Comparison of ENCODE assay signal across 1 cellular context in genomic region chr2:74198461-74199274, GRCh38.
A peak's percentile ranks its signal among the peaks of the same experiment; 100 is the strongest.
TF ChIP-seq lines count a peak whose summit lies in the region.

Gene MTHFD2, plus strand, starts transcription at chr2:74198615. Its CDS starts 27 bp downstream, at chr2:74198642.

TF ChIP-seq in K562, 482 proteins besides CTCF, POLR2A, EP300 and RAD21 (continued from another document and continues in another):
- TF ChIP-seq MGA (IDR thresholded peaks at IDR 0.05) = peak; percentile 99
- TF ChIP-seq ARID3B (CRISPR knock-in tag; IDR thresholded peaks at IDR 0.05; ENCODE audit: borderline replicate concordance) = 0 out of 2 replicates have a peak, but pooled peaks have one; percentile 12
- no peak for TF ChIP-seq THRA (IDR thresholded peaks at IDR 0.05)
- TF ChIP-seq RBM14 (IDR thresholded peaks at IDR 0.05; ENCODE audit: borderline replicate concordance, insufficient read depth, low read depth, low read length) = peak; percentile 98; the same call in 1 of the 2 replicates
- no peak for TF ChIP-seq ZC3H8 (IDR thresholded peaks at IDR 0.05)
- peak; percentile 48; the same call in 1 of the 2 replicates for TF ChIP-seq ZBTB26 (CRISPR knock-in tag; IDR thresholded peaks at IDR 0.05)
- peak; percentile 77 for TF ChIP-seq ATF7 (IDR thresholded peaks at IDR 0.05)
- TF ChIP-seq TFAP4 (CRISPR knock-in tag; IDR thresholded peaks at IDR 0.05; ENCODE audit: borderline replicate concordance) = peak; percentile 91
- no peak for TF ChIP-seq ARID2 (IDR thresholded peaks at IDR 0.05)
- TF ChIP-seq PRDM10 (IDR thresholded peaks at IDR 0.05; ENCODE audit: partially characterized antibody) = no peak
- peak; percentile 94 for TF ChIP-seq TGIF2 (CRISPR knock-in tag; IDR thresholded peaks at IDR 0.05)
- TF ChIP-seq ETV6 (IDR thresholded peaks at IDR 0.05; ENCODE audit: borderline replicate concordance in 1 of 2, low read depth in 2 of 2, low read length in 1 of 2) = no peak
- TF ChIP-seq ETV6 (CRISPR knock-in tag; IDR thresholded peaks at IDR 0.05; ENCODE audit: borderline replicate concordance) = peak; percentile 6; the same call in 1 of the 2 replicates
- TF ChIP-seq RREB1 (CRISPR knock-in tag; IDR thresholded peaks at IDR 0.05) = peak; percentile 67; the same call in 1 of the 2 replicates
- no peak for TF ChIP-seq ZNF197 (CRISPR knock-in tag; IDR thresholded peaks at IDR 0.05; ENCODE audit: low read depth)
- TF ChIP-seq SMAD4 (CRISPR knock-in tag; conservative IDR thresholded peaks at IDR 0.05) = peak; percentile 53
- peak; percentile 98 for TF ChIP-seq PRPF4 (IDR thresholded peaks at IDR 0.05; ENCODE audit: insufficient read depth, low read depth, low read length, poor library complexity, severe bottlenecking)
- TF ChIP-seq E2F3 (CRISPR knock-in tag; IDR thresholded peaks at IDR 0.05) = peak; percentile 87
- TF ChIP-seq DIDO1 (tag; IDR thresholded peaks at IDR 0.05; ENCODE audit: low read depth) = no peak
